Comparison of ENCODE assay signal across 8 cellular contexts in genomic region chr1:84078824-84079167, GRCh38.
A peak's percentile ranks its signal among the peaks of the same experiment; 100 is the strongest.
DNase-seq lines count a peak whose midpoint lies in the region; ATAC-seq, FAIRE-seq and TF ChIP-seq lines count a peak whose summit lies in the region.

No MANE protein-coding gene starts in this region.

- ATAC-seq in SK-N-SH treated with all-trans-retinoic acid at 6 μM for 48 hours: no peak
- no peak for ATAC-seq in activated CD8-positive, alpha-beta T cell treated with anti-CD3 and anti-CD28 coated beads, Interleukin-2, amount 10 ng/mL, durations not matched to agents 7 days and 5 days

- peaks cover 15% of the 10 kb centered on the region for H3K4me1 Mint-ChIP-seq in activated CD8-positive, alpha-beta T cell treated with anti-CD3 and anti-CD28 coated beads, Interleukin-2, amount 10 ng/mL, durations not matched to agents 7 days and 5 days (ENCODE audit: low read depth)

- H3K27me3 Mint-ChIP-seq in activated CD8-positive, alpha-beta T cell treated with anti-CD3 and anti-CD28 coated beads, Interleukin-2, amount 10 ng/mL, durations not matched to agents 7 days and 5 days (ENCODE audit: low read depth): no peaks in the 10 kb centered on the region

- peak overlapping the region; percentile 87 to 91; a peak in 3 of 4 replicates for H3K27ac ChIP-seq in SK-N-SH (ENCODE audit: low read depth in 2 of 2, low read length in 1 of 2)
- H3K27ac ChIP-seq in substantia nigra (ENCODE audit: low read depth, low read length, poor library complexity, severe bottlenecking): peak overlapping the region; percentile 89

- H3K9me2 ChIP-seq in SK-N-SH: no peaks in the 10 kb centered on the region

- peak overlapping the region; percentile 88; the same call in 1 of the 2 replicates for H2AFZ ChIP-seq in SK-N-SH (ENCODE audit: low read depth)

- H3K4me2 ChIP-seq in SK-N-SH: peak overlapping the region; percentile 79

- WGBS in SK-N-SH (ENCODE audit: low lambda C conversion rate): 16% methylated on average over 6 of the region's 6 CpGs

- H3K4me3 ChIP-seq in SK-N-SH (ENCODE audit: low read depth in 2 of 2, low read length in 1 of 2): peak overlapping the region; percentile 77 to 94

- no peaks in the 10 kb centered on the region for H3K36me3 Mint-ChIP-seq in activated CD8-positive, alpha-beta T cell treated with anti-CD3 and anti-CD28 coated beads, Interleukin-2, amount 10 ng/mL, durations not matched to agents 7 days and 5 days (ENCODE audit: low read depth)

- peak overlapping the region; percentile 79 for H3K4me3 Mint-ChIP-seq in activated CD8-positive, alpha-beta T cell treated with anti-CD3 and anti-CD28 coated beads, Interleukin-2, amount 10 ng/mL, durations not matched to agents 7 days and 5 days

- no peak for TF ChIP-seq CTCF in SK-N-SH (IDR thresholded peaks at IDR 0.05)

- H4K20me1 ChIP-seq in SK-N-SH (ENCODE audit: insufficient read depth): no peaks in the 10 kb centered on the region

- H3K36me3 ChIP-seq in SK-N-SH (replicated peaks in 1 of 2; ENCODE audit: control insufficient read depth in 1 of 2, insufficient read depth in 2 of 2, low read length in 1 of 2): peaks cover 0 to 15% of the 10 kb centered on the region in 2 experiments

- H3K9me3 Mint-ChIP-seq in activated CD8-positive, alpha-beta T cell treated with anti-CD3 and anti-CD28 coated beads, Interleukin-2, amount 10 ng/mL, durations not matched to agents 7 days and 5 days (ENCODE audit: insufficient read depth): no peaks in the 10 kb centered on the region

- peaks cover 57% of the 10 kb centered on the region for H3K79me2 ChIP-seq in SK-N-SH (ENCODE audit: insufficient read depth)

- no peak for TF ChIP-seq RAD21 in SK-N-SH (IDR thresholded peaks at IDR 0.05; ENCODE audit: low read length)

- peak overlapping the region; percentile 72 for H3K27ac Mint-ChIP-seq in activated CD8-positive, alpha-beta T cell treated with anti-CD3 and anti-CD28 coated beads, Interleukin-2, amount 10 ng/mL, durations not matched to agents 7 days and 5 days

- POLR2A ChIA-PET in SK-N-SH (lab: Yijun Ruan, JAX): no interaction called here
- POLR2A ChIA-PET in activated CD8-positive, alpha-beta T cell treated with anti-CD3 and anti-CD28 coated beads, Interleukin-2, amount 10 ng/mL, durations not matched to agents 7 days and 5 days (lab: Charles Lee): interaction anchor here (1.9 to 2.6 kb wide), 3 partner anchors 12 to 495 kb away, joined by 6 to 13 read pairs (median 9); partner anchors contain the start of genes CTBS and PRKACB

- CTCF ChIA-PET in SK-N-SH (lab: Yijun Ruan, JAX): interaction anchor here (1.6 to 1.8 kb wide), 2 partner anchors 11 to 693 kb away, joined by 4 to 7 read pairs; no protein-coding TSS in a partner anchor
- CTCF ChIA-PET in activated CD8-positive, alpha-beta T cell treated with anti-CD3 and anti-CD28 coated beads, Interleukin-2, amount 10 ng/mL, durations not matched to agents 7 days and 5 days (lab: Charles Lee): interaction anchor here (0.8 to 1.4 kb wide), 2 partner anchors 18 to 45 kb away, joined by 3 read pairs; no protein-coding TSS in a partner anchor

- DNase-seq in SK-N-SH: no peak
- DNase-seq in activated CD8-positive, alpha-beta T cell treated with anti-CD3 and anti-CD28 coated beads, Interleukin-2, amount 10 ng/mL, durations not matched to agents 7 days and 5 days: no peak
- DNase-seq in substantia nigra (lab: John Stamatoyannopoulos, UW): no peak
- DNase-seq in GM19240 (ENCODE audit: insufficient read length, low spot score): no peak
- DNase-seq in RPMI8226: no peak
- no peak for DNase-seq in NOMO-1 treated with DMSO at 0.1 percent for 48 hours (lab: John Stamatoyannopoulos, UW; ENCODE audit: unreplicated experiment)

- H3K27me3 ChIP-seq in SK-N-SH (ENCODE audit: insufficient read depth): no peaks in the 10 kb centered on the region

- TF ChIP-seq EP300 in SK-N-SH (IDR thresholded peaks at IDR 0.05; ENCODE audit: borderline replicate concordance in 1 of 2, low read depth in 1 of 2, low read length in 1 of 2): no peak

- peak overlapping the region; percentile 92 for H3K9ac ChIP-seq in SK-N-SH

- H3K4me1 ChIP-seq in SK-N-SH (ENCODE audit: control insufficient read depth in 1 of 2, insufficient read depth in 2 of 2, low read depth in 1 of 2, low read length in 1 of 2): peaks cover 0 to 8% of the 10 kb centered on the region in 2 experiments; a peak in 2 of 4 replicates

- peak; percentile 41 for FAIRE-seq in islet of Langerhans (lab: Jason Lieb, UNC)

- no peaks in the 10 kb centered on the region for H3K9me3 ChIP-seq in SK-N-SH

- peaks cover 7% of the 10 kb centered on the region for H3F3A ChIP-seq in SK-N-SH (replicated peaks; ENCODE audit: insufficient read depth)

TF ChIP-seq in SK-N-SH, 30 proteins besides CTCF, POLR2A, EP300 and RAD21 (continues in another document):
- no peak for TF ChIP-seq SMC3 (IDR thresholded peaks at IDR 0.05; ENCODE audit: low read depth, low read length)
- no peak for TF ChIP-seq ZBTB33 (IDR thresholded peaks at IDR 0.05; ENCODE audit: borderline replicate concordance, low read depth)
- TF ChIP-seq SIN3A (IDR thresholded peaks at IDR 0.05; ENCODE audit: borderline replicate concordance, low read depth, low read length): no peak
- no peak for TF ChIP-seq POLR2AphosphoS5 (IDR thresholded peaks at IDR 0.05; ENCODE audit: low read depth, low read length)
- TF ChIP-seq RXRA (IDR thresholded peaks at IDR 0.05; ENCODE audit: borderline replicate concordance, low read depth): no peak
- no peak for TF ChIP-seq CHD2 (IDR thresholded peaks at IDR 0.05; ENCODE audit: low read length, partially characterized antibody)
- TF ChIP-seq FOXJ3 (CRISPR knock-in tag; IDR thresholded peaks at IDR 0.05): no peak
- no peak for TF ChIP-seq PBX3 (IDR thresholded peaks at IDR 0.05)
- TF ChIP-seq TEAD4 (IDR thresholded peaks at IDR 0.05; ENCODE audit: borderline replicate concordance, insufficient read depth): no peak

TF ChIP-seq in SK-N-SH treated with all-trans-retinoic acid at 6 μM for 48 hours, 23 proteins besides CTCF, POLR2A, EP300 and RAD21 (continues in another document):
- TF ChIP-seq ZNF565 (CRISPR knock-in tag; conservative IDR thresholded peaks at IDR 0.05; ENCODE audit: low read depth) (no peak), ZNF70 (CRISPR knock-in tag; IDR thresholded peaks at IDR 0.05) (no peak), TSHZ2 (CRISPR knock-in tag; IDR thresholded peaks at IDR 0.05) (no peak), SNAI2 (CRISPR knock-in tag; IDR thresholded peaks at IDR 0.05) (no peak), ZFP30 (CRISPR knock-in tag; IDR thresholded peaks at IDR 0.05) (no peak), PPARA (CRISPR knock-in tag; IDR thresholded peaks at IDR 0.05; ENCODE audit: borderline replicate concordance) (no peak), TOX (CRISPR knock-in tag; IDR thresholded peaks at IDR 0.05; ENCODE audit: borderline replicate concordance) (no peak), CSRNP3 (CRISPR knock-in tag; IDR thresholded peaks at IDR 0.05) (no peak), POU6F1 (CRISPR knock-in tag; IDR thresholded peaks at IDR 0.05; ENCODE audit: borderline replicate concordance, low read depth) (no peak), OSR1 (CRISPR knock-in tag; IDR thresholded peaks at IDR 0.05) (no peak), BACH2 (CRISPR knock-in tag; IDR thresholded peaks at IDR 0.05; ENCODE audit: borderline replicate concordance) (no peak), TCF4 (CRISPR knock-in tag; IDR thresholded peaks at IDR 0.05; ENCODE audit: borderline replicate concordance) (no peak)
